In genomic region chr1:221099747-221100146, GRCh38 we compare ENCODE assay signal across 1 cellular context.
TF ChIP-seq lines count a peak whose summit lies in the region.

No MANE protein-coding gene starts in this region.

TF ChIP-seq in SK-N-SH treated with all-trans-retinoic acid at 6 μM for 48 hours, 23 proteins besides CTCF, POLR2A, EP300 and RAD21 (continued from another document):
- TF ChIP-seq PATZ1 (CRISPR knock-in tag; IDR thresholded peaks at IDR 0.05; ENCODE audit: borderline replicate concordance), result no peak
- TF ChIP-seq OSR1 (CRISPR knock-in tag; IDR thresholded peaks at IDR 0.05), result no peak
- TF ChIP-seq, protein P1, sequence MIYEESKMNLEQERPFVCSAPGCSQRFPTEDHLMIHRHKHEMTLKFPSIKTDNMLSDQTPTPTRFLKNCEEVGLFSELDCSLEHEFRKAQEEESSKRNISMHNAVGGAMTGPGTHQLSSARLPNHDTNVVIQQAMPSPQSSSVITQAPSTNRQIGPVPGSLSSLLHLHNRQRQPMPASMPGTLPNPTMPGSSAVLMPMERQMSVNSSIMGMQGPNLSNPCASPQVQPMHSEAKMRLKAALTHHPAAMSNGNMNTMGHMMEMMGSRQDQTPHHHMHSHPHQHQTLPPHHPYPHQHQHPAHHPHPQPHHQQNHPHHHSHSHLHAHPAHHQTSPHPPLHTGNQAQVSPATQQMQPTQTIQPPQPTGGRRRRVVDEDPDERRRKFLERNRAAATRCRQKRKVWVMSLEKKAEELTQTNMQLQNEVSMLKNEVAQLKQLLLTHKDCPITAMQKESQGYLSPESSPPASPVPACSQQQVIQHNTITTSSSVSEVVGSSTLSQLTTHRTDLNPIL (CRISPR knock-in tag; IDR thresholded peaks at IDR 0.05; ENCODE audit: low read depth), result no peak
- no peak for TF ChIP-seq RARB (CRISPR knock-in tag; IDR thresholded peaks at IDR 0.05)
- no peak for TF ChIP-seq TOX (CRISPR knock-in tag; IDR thresholded peaks at IDR 0.05; ENCODE audit: borderline replicate concordance)
- TF ChIP-seq, protein P2, sequence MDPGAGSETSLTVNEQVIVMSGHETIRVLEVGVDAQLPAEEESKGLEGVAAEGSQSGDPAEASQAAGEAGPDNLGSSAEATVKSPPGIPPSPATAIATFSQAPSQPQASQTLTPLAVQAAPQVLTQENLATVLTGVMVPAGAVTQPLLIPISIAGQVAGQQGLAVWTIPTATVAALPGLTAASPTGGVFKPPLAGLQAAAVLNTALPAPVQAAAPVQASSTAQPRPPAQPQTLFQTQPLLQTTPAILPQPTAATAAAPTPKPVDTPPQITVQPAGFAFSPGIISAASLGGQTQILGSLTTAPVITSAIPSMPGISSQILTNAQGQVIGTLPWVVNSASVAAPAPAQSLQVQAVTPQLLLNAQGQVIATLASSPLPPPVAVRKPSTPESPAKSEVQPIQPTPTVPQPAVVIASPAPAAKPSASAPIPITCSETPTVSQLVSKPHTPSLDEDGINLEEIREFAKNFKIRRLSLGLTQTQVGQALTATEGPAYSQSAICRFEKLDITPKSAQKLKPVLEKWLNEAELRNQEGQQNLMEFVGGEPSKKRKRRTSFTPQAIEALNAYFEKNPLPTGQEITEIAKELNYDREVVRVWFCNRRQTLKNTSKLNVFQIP (CRISPR knock-in tag; IDR thresholded peaks at IDR 0.05; ENCODE audit: borderline replicate concordance, low read depth), result no peak
- no peak for TF ChIP-seq ZFP3 (CRISPR knock-in tag; IDR thresholded peaks at IDR 0.05)
